In the genomic region with DNA sequence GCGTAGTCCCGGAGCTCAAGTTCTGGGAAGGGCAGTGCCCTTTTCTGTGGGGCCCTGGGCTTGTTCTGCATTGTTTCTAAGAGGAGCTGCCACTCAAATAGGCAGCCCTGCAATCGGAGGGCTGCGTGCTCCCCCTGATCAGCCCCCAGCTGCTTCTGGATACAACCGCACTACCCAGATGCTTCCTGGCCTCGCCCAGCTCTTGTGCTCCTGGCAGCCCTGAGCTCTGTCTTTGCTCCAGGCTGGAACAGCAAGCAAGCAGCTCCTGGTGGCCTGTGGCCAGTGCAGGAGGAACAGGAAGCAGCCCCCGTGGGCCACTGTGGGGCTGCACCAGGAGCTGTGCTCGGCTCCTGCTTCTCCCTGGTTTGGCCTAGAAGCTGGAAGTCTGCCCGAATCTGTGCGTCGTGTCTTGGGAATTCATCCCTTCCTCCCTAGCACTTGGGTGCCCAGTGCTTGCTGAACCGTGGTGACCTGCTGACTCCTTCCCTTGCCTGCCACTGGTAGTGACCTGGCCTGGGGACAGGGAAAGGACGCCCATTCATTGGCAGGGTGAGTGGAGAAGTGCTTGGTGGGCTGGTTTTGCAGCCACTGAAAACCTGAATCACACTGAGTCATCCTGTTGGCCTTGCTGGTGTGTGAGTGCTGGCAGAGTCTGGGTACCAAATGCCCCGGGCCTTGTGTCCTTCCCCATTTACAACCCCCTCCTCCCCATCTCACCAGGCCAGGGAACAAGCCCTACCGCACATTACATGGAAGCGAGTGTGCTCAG, we compare ENCODE assay signal across 8 cellular contexts. TPM values are rescaled to one million over a fixed set of nuclear protein-coding genes. Genes with fewer than 3 reads are reported as not detected.
DNase-seq lines count a peak whose midpoint lies in the region; ATAC-seq and TF ChIP-seq lines count a peak whose summit lies in the region.

No MANE protein-coding gene starts in this region.

- H3K36me3 ChIP-seq in endodermal cell (ENCODE audit: control insufficient read depth, insufficient read depth, low read length) = no peaks in the 10 kb centered on the region
- no peaks in the 10 kb centered on the region for H3K36me3 ChIP-seq in CD4-positive, alpha-beta memory T cell (ENCODE audit: insufficient read depth, low read length)

- no peaks in the 10 kb centered on the region for H3K36me3 Mint-ChIP-seq in endodermal cell (ENCODE audit: low read depth)
- H3K36me3 Mint-ChIP-seq in CD4-positive, alpha-beta memory T cell = no peaks in the 10 kb centered on the region

- DNase-seq in AG08395 (ENCODE audit: low spot score) = peak; percentile 72
- peak; percentile 77 for DNase-seq in LHCN-M2 (ENCODE audit: low read depth)
- no peak for DNase-seq in endodermal cell
- peak; percentile 52 for DNase-seq in mucosa of gallbladder (ENCODE audit: low spot score)
- no peak for DNase-seq in foreskin melanocyte
- DNase-seq in HuH-7 (ENCODE audit: low spot score) = no peak
- no peak for DNase-seq in CD4-positive, alpha-beta memory T cell

- 83 to 89% methylated on average over 8 to 16 of the region's 16 CpGs for WGBS in endodermal cell (ENCODE audit: insufficient coverage in 1 of 2, insufficient read length in 1 of 2), 2 experiments

- no peaks in the 10 kb centered on the region for H3K4me1 ChIP-seq in endodermal cell (ENCODE audit: control insufficient read depth, insufficient read depth, low read length)
- no peaks in the 10 kb centered on the region for H3K4me1 ChIP-seq in CD4-positive, alpha-beta memory T cell (ENCODE audit: insufficient read depth, low read length)

- CTCF ChIA-PET in CD4-positive, alpha-beta memory T cell (lab: Charles Lee; ENCODE audit: partially characterized antibody) = interaction anchor here (0.7 to 16.4 kb wide), 5 partner anchors 9 to 85 kb away, joined by 3 to 476 read pairs (median 3); no protein-coding TSS in a partner anchor

- H3K9me3 Mint-ChIP-seq in endodermal cell = no peaks in the 10 kb centered on the region
- no peaks in the 10 kb centered on the region for H3K9me3 Mint-ChIP-seq in CD4-positive, alpha-beta memory T cell

- no peak for TF ChIP-seq CTCF in endodermal cell (conservative IDR thresholded peaks at IDR 0.05)

- no peak overlapping the region for H3K9ac ChIP-seq in endodermal cell (ENCODE audit: extremely low read depth, low read length, poor library complexity, severe bottlenecking)

- H3K4me1 Mint-ChIP-seq in endodermal cell = peaks cover 1% of the 10 kb centered on the region
- peaks cover 0 to 3% (median under 1%) of the 10 kb centered on the region in 4 donors for H3K4me1 Mint-ChIP-seq in CD4-positive, alpha-beta memory T cell

- no peaks in the 10 kb centered on the region for H3K9me3 ChIP-seq in endodermal cell (ENCODE audit: control insufficient read depth, low read length)
- no peaks in the 10 kb centered on the region for H3K9me3 ChIP-seq in CD4-positive, alpha-beta memory T cell (ENCODE audit: control insufficient read depth in 1 of 2, low read length in 2 of 2)

- POLR2A ChIA-PET in CD4-positive, alpha-beta memory T cell (lab: Charles Lee; ENCODE audit: partially characterized antibody) = no interaction called here

- peak overlapping the region; percentile 22 for H3K27ac ChIP-seq in endodermal cell (ENCODE audit: low read depth, low read length)
- no peak overlapping the region for H3K27ac ChIP-seq in CD4-positive, alpha-beta memory T cell (ENCODE audit: low read depth, low read length)

- no peaks in the 10 kb centered on the region for H3K27me3 Mint-ChIP-seq in endodermal cell (ENCODE audit: insufficient read depth)
- peaks cover 0 to 2% of the 10 kb centered on the region in 2 donors for H3K27me3 Mint-ChIP-seq in CD4-positive, alpha-beta memory T cell

- H3K4me3 Mint-ChIP-seq in endodermal cell = no peak overlapping the region
- no peak overlapping the region for H3K4me3 Mint-ChIP-seq in CD4-positive, alpha-beta memory T cell

- intact Hi-C loops in CD4-positive, alpha-beta memory T cell (cut with micrococcal nuclease) = no loop called here

- H3K4me3 ChIP-seq in endodermal cell (ENCODE audit: low read length) = no peak overlapping the region
- H3K4me3 ChIP-seq in CD4-positive, alpha-beta memory T cell (ENCODE audit: low read length in 2 of 2) = no peak overlapping the region

- H3K27ac Mint-ChIP-seq in endodermal cell = no peak overlapping the region
- H3K27ac Mint-ChIP-seq in CD4-positive, alpha-beta memory T cell = no peak overlapping the region

- ATAC-seq in HG02884 (IDR thresholded peaks at IDR 0.05; ENCODE audit: unreplicated experiment) = no peak

- H3K27me3 ChIP-seq in endodermal cell (ENCODE audit: control insufficient read depth, insufficient read depth, low read length, poor library complexity, severe bottlenecking) = no peaks in the 10 kb centered on the region
- H3K27me3 ChIP-seq in CD4-positive, alpha-beta memory T cell (ENCODE audit: insufficient read depth, low read length) = no peaks in the 10 kb centered on the region

RNA-seq across cellular contexts. Expression of a gene that starts 27.3 kb away (rescaled TPM):
- total RNA-seq in LHCN-M2 (2014; rRNA removed) (not detected in 2 replicates), endodermal cell (not detected), mucosa of gallbladder (not detected)
- polyA plus RNA-seq in LHCN-M2 (2012) = not detected
- polyA plus RNA-seq in endodermal cell (2013, experiment 1 of 2) = not detected
- polyA plus RNA-seq in endodermal cell (2013, experiment 2 of 2) = not detected
- total RNA-seq in CD4-positive, alpha-beta memory T cell = not detected
- polyA plus RNA-seq in CD4-positive, alpha-beta memory T cell = not detected

RNA-seq across cellular contexts. Expression of a gene that starts 49.1 kb away (rescaled TPM):
- total RNA-seq in LHCN-M2 (2014; rRNA removed) (12.1 and 15.7 TPM in 2 replicates), endodermal cell (10 to 100 TPM; 23.9 to 24.3 TPM), mucosa of gallbladder (51.1 TPM)
- polyA plus RNA-seq in LHCN-M2 (2012) = 6.0 TPM
- polyA plus RNA-seq in endodermal cell (2013, experiment 1 of 2) = 20.8 TPM
- polyA plus RNA-seq in endodermal cell (2013, experiment 2 of 2) = 17.4 TPM
- total RNA-seq in CD4-positive, alpha-beta memory T cell = 10 to 100 TPM; 74.3 to 83.9 TPM
- polyA plus RNA-seq in CD4-positive, alpha-beta memory T cell = 10 to 100 TPM; 13.3 to 28.7 TPM

Comparison
In these comparisons a context has a peak if more than half of its experiments do, and no peak if none do; other contexts are left out.
1. DNase-seq: peak in AG08395 (single experiment), LHCN-M2 (single experiment) and mucosa of gallbladder (single experiment); none in endodermal cell (single experiment), foreskin melanocyte (single experiment), HuH-7 (single experiment) and CD4-positive, alpha-beta memory T cell (0 of 5).